19 cellular contexts compared by ENCODE assay signal in the genomic region with DNA sequence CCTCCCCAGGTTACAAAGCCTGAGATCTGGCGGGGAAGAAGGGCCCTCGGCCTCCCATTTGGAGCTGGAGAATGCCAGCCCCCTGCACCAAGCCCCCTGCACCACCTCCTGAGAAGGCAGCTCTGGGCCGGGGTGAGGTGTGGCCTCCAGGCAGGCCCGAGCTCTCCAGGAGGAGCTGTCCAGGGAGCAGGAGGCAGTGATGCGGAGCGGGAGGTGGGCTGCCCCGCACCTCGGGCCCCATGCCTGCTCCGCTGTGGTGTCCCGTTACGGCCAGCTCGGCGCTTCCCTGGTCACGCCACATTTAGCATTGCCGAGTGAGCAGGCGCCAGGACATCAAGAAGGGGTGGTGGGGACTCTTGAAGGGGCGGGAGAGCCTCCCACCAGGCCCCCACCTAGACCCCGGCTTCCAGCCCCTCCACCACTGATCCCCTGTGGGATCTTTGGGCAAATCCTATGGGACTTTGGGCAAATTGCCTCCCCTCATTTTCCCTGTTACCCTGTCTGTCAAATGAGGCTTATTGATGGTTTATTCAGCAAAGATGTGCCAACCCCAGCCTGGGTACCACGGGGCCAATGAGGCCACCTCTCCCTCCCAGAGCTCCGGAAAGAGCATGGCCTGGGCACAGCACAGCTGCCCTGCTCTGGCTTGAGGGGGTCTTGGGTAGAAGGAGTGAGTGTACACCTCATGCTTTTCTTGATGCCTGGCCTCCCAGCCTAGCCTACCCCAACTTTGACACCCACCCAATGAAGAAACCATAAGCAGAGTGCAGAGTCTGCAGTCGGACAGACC. TPM values are rescaled to one million over a fixed set of nuclear protein-coding genes. Genes with fewer than 3 reads are reported as not detected.
DNase-seq lines count a peak whose midpoint lies in the region; ATAC-seq, FAIRE-seq and TF ChIP-seq lines count a peak whose summit lies in the region.
"Had no signal": no experiment of that assay in that cellular context is flagged by ENCODE, and none has a peak within 500 bp of the region (broad histone marks: within the 10 kb centered on the region; RNA-seq: fewer than 3 reads in every experiment).

No MANE protein-coding gene starts in this region.

- H3K4me3 ChIP-seq in H7 (ENCODE audit: insufficient read depth, low read depth, low read length) (no peak overlapping the region), SJCRH30 (no peak overlapping the region), kidney (ENCODE audit: low read length in 2 of 2) (no peak overlapping the region), aorta (ENCODE audit: low read length in 2 of 2) (no peak overlapping the region)
- H3K4me3 ChIP-seq: Peyer's patch had no signal

- H3K9me3 ChIP-seq in SJCRH30 (replicated peaks) (no peaks in the 10 kb centered on the region), kidney (ENCODE audit: control insufficient read depth in 1 of 2, low read length in 2 of 2) (no peaks in the 10 kb centered on the region), aorta (ENCODE audit: control insufficient read depth, low read length) (no peaks in the 10 kb centered on the region)
- H3K9me3 ChIP-seq: Peyer's patch had no signal

- WGBS in aorta, 2 donors: 72 to 82% methylated on average over 20 to 21 of the region's 21 CpGs

- peak overlapping the region; percentile 7; the same call in 1 of the 2 replicates for H3K27ac ChIP-seq in SJCRH30
- no peak overlapping the region for H3K27ac ChIP-seq in kidney (ENCODE audit: low read depth in 2 of 2, low read length in 2 of 2)
- no peak overlapping the region for H3K27ac ChIP-seq in aorta (ENCODE audit: low read depth in 1 of 2, low read length in 2 of 2)
- H3K27ac ChIP-seq: Peyer's patch had no signal

- intact Hi-C loops in kidney (cut with DNase I) (no loop called here), aorta (cut with DNase I) (no loop called here)

- TF ChIP-seq CTCF in kidney (IDR thresholded peaks at IDR 0.05; ENCODE audit: borderline replicate concordance, extremely low read depth, insufficient read depth): no peak

- H3K36me3 ChIP-seq in H7 (replicated peaks; ENCODE audit: control insufficient read depth, insufficient read depth, low read length) (no peaks in the 10 kb centered on the region), SJCRH30 (no peaks in the 10 kb centered on the region), kidney (ENCODE audit: control insufficient read depth in 1 of 2, insufficient read depth in 2 of 2, low read length in 2 of 2) (no peaks in the 10 kb centered on the region), aorta (ENCODE audit: control insufficient read depth in 1 of 2, insufficient read depth in 2 of 2, low read length in 1 of 2) (no peaks in the 10 kb centered on the region)
- H3K36me3 ChIP-seq: Peyer's patch had no signal

- no peak overlapping the region for H3K9ac ChIP-seq in kidney (ENCODE audit: low read length in 2 of 2)

- ATAC-seq in aorta (ENCODE audit: low FRiP score): peak; percentile 33
- ATAC-seq: HCT116 had no signal

- FAIRE-seq in kidney (lab: Jason Lieb, UNC): no peak

- H3K4me1 ChIP-seq in SJCRH30 (peaks cover 17% of the 10 kb centered on the region; the same call in 1 of the 2 replicates), kidney (ENCODE audit: control insufficient read depth in 1 of 2, insufficient read depth in 1 of 2, low read depth in 1 of 2, low read length in 2 of 2) (peaks cover 0 to 11% of the 10 kb centered on the region in 2 donors), aorta (ENCODE audit: control insufficient read depth in 1 of 2, insufficient read depth in 2 of 2, low read length in 2 of 2) (peaks cover 0 to 1% of the 10 kb centered on the region in 2 donors)

- H3K27me3 ChIP-seq in H7 (ENCODE audit: control insufficient read depth, insufficient read depth, low read length) (no peaks in the 10 kb centered on the region; the same call in 1 of the 2 replicates), SJCRH30 (no peaks in the 10 kb centered on the region; the same call in 1 of the 2 replicates), aorta (ENCODE audit: control insufficient read depth in 1 of 2, insufficient read depth in 2 of 2, low read length in 1 of 2) (no peaks in the 10 kb centered on the region)
- H3K27me3 ChIP-seq: Peyer's patch had no signal

- DNase-seq in H7 (peak; percentile 88), SJCRH30 (peak; percentile 76 to 78), kidney (peak; percentile 79), aorta (no peak), COLO829 (ENCODE audit: low spot score) (no peak), OCI-M2 (lab: John Stamatoyannopoulos, UW; ENCODE audit: unreplicated experiment) (no peak), NCI-H2107 treated with DMSO at 0.1 percent for 48 hours (lab: John Stamatoyannopoulos, UW; ENCODE audit: unreplicated experiment) (no peak)
- DNase-seq: DMS 273 treated with DMSO at 0.1 percent for 48 hours, EL, NCI-H1436 treated with DMSO at 0.1 percent for 48 hours, NCI-H2081, NCI-H446, NCI-H82, Peyer's patch, SHP77 treated with DMSO at 0.1 percent for 48 hours had no signal

RNA-seq across cellular contexts. Expression of a gene that starts 15.3 kb away (rescaled TPM):
- total RNA-seq in H7 (2014; rRNA removed; shearing (Covaris generic)): not detected in 2 replicates
- not detected in 2 replicates for total RNA-seq in SJCRH30 (2014; rRNA removed; shearing (Covaris generic))
- total RNA-seq in kidney (not detected), aorta (not detected)
- polyA plus RNA-seq in kidney (ENCODE audit: insufficient read depth, low read depth, low replicate concordance) (not detected), aorta (not detected)
- total RNA-seq: HT1080, Peyer's patch had no signal
- polyA plus RNA-seq: AG04450, BJ had no signal

RNA-seq across cellular contexts. Expression of a gene that starts 30.9 kb away (rescaled TPM):
- 87.6 and 96.3 TPM in 2 replicates for total RNA-seq in H7 (2014; rRNA removed; shearing (Covaris generic))
- 53.7 and 58.7 TPM in 2 replicates for total RNA-seq in SJCRH30 (2014; rRNA removed; shearing (Covaris generic))
- total RNA-seq in kidney (19.0 TPM), aorta (10 to 100 TPM; 17.4 to 25.7 TPM)
- polyA plus RNA-seq in kidney (ENCODE audit: insufficient read depth, low read depth, low replicate concordance) (60.7 TPM), aorta (10 to 100 TPM; 18.7 to 36.6 TPM)

RNA-seq across cellular contexts. Expression of a gene that starts 48.0 kb away (rescaled TPM):
- total RNA-seq in H7 (2014; rRNA removed; shearing (Covaris generic)): not detected in 2 replicates
- not detected in 2 replicates for total RNA-seq in SJCRH30 (2014; rRNA removed; shearing (Covaris generic))
- 1.1 TPM for total RNA-seq in kidney
- polyA plus RNA-seq in kidney (ENCODE audit: insufficient read depth, low read depth, low replicate concordance): 69.0 TPM
- not detected for total RNA-seq in aorta
- 10 to 100 TPM in 1 of 2 donors, not detected in 1; 23.8 TPM for polyA plus RNA-seq in aorta
- total RNA-seq: HT1080 had no signal
- polyA plus RNA-seq: AG04450, BJ had no signal

RNA-seq across cellular contexts. Expression of a gene that starts 49.8 kb away (rescaled TPM):
- 41.8 and 48.4 TPM in 2 replicates for total RNA-seq in H7 (2014; rRNA removed; shearing (Covaris generic))
- total RNA-seq in SJCRH30 (2014; rRNA removed; shearing (Covaris generic)): 38.0 and 41.8 TPM in 2 replicates
- total RNA-seq in kidney: 75.0 TPM
- 60.6 TPM for polyA plus RNA-seq in kidney (ENCODE audit: insufficient read depth, low read depth, low replicate concordance)
- total RNA-seq in aorta: 10 to 100 TPM; 33.5 to 38.7 TPM
- 10 to 100 TPM; 21.8 to 37.7 TPM for polyA plus RNA-seq in aorta

RNA-seq across cellular contexts. Expression of a gene that starts 55.2 kb away (rescaled TPM):
- 69.9 and 117 TPM in 2 replicates for total RNA-seq in H7 (2014; rRNA removed; shearing (Covaris generic))
- total RNA-seq in SJCRH30 (2014; rRNA removed; shearing (Covaris generic)): 0.18 and 0.47 TPM in 2 replicates
- 7.1 TPM for total RNA-seq in kidney
- polyA plus RNA-seq in kidney (ENCODE audit: insufficient read depth, low read depth, low replicate concordance): 21.9 TPM
- 10 to 100 TPM; 22.1 to 27.1 TPM for total RNA-seq in aorta
- polyA plus RNA-seq in aorta: 10 to 100 TPM; 15.4 to 30.4 TPM

Comparison
In these comparisons a context has a peak if more than half of its experiments do, and no peak if none do; other contexts are left out.
1. DNase-seq: peak in H7 (single experiment), SJCRH30 (2 of 2) and kidney (single experiment); none in aorta (0 of 2), COLO829 (single experiment), OCI-M2 (single experiment) and NCI-H2107 treated with DMSO at 0.1 percent for 48 hours (single experiment).